8 cellular contexts compared by ENCODE assay signal in genomic region chr20:23668477-23668951, GRCh38. TPM values are rescaled to one million over a fixed set of nuclear protein-coding genes. Genes with fewer than 3 reads are reported as not detected.
A peak's percentile ranks its signal among the peaks of the same experiment; 100 is the strongest.
DNase-seq lines count a peak whose midpoint lies in the region; ATAC-seq and TF ChIP-seq lines count a peak whose summit lies in the region.

No MANE protein-coding gene starts in this region.

- DNase-seq in AG09319 (ENCODE audit: extremely low read depth, low read depth) (no peak), NCI-H226 (peak; percentile 8), foreskin fibroblast (peak in 1 of 2 donors; percentile 80), occipital lobe (lab: John Stamatoyannopoulos, UW) (peak; percentile 31), NCI-H1048 (lab: John Stamatoyannopoulos, UW) (no peak)
- DNase-seq in activated CD8-positive, alpha-beta T cell treated with anti-CD3 and anti-CD28 coated beads for 36 hours = peak; percentile 61

- H3K36me3 Mint-ChIP-seq in activated CD8-positive, alpha-beta T cell treated with anti-CD3 and anti-CD28 coated beads for 36 hours (ENCODE audit: low read depth) = no peaks in the 10 kb centered on the region

- no peaks in the 10 kb centered on the region for H3K27me3 Mint-ChIP-seq in activated CD8-positive, alpha-beta T cell treated with anti-CD3 and anti-CD28 coated beads for 36 hours

- POLR2A ChIA-PET in activated CD8-positive, alpha-beta T cell treated with anti-CD3 and anti-CD28 coated beads for 36 hours (lab: Charles Lee) = interaction anchor here (0.9 kb wide), 1 partner anchor 271 kb away, joined by 3 read pairs; no protein-coding TSS in a partner anchor

- intact Hi-C loops in activated CD8-positive, alpha-beta T cell treated with anti-CD3 and anti-CD28 coated beads for 36 hours (cut with micrococcal nuclease) = no loop called here

- no peak overlapping the region for H3K4me3 Mint-ChIP-seq in activated CD8-positive, alpha-beta T cell treated with anti-CD3 and anti-CD28 coated beads for 36 hours

- no peaks in the 10 kb centered on the region for H3K9me3 Mint-ChIP-seq in activated CD8-positive, alpha-beta T cell treated with anti-CD3 and anti-CD28 coated beads for 36 hours

- peak; percentile 66 for ATAC-seq in HG02943 (IDR thresholded peaks at IDR 0.05; ENCODE audit: low read depth, unreplicated experiment)
- ATAC-seq in activated CD8-positive, alpha-beta T cell treated with anti-CD3 and anti-CD28 coated beads for 36 hours = peak; percentile 70

- H3K27ac Mint-ChIP-seq in activated CD8-positive, alpha-beta T cell treated with anti-CD3 and anti-CD28 coated beads for 36 hours = no peak overlapping the region

- H3K4me3 ChIP-seq in foreskin fibroblast (ENCODE audit: low read depth in 1 of 2, low read length in 2 of 2) = no peak overlapping the region

- CTCF ChIA-PET in activated CD8-positive, alpha-beta T cell treated with anti-CD3 and anti-CD28 coated beads for 36 hours (lab: Charles Lee) = interaction anchor here (0.8 to 1.3 kb wide), 7 partner anchors 12 to 330 kb away, joined by 3 to 4 read pairs (median 3); no protein-coding TSS in a partner anchor

- H3K4me1 Mint-ChIP-seq in activated CD8-positive, alpha-beta T cell treated with anti-CD3 and anti-CD28 coated beads for 36 hours (ENCODE audit: low read depth) = no peaks in the 10 kb centered on the region

- TF ChIP-seq CTCF in AG09319 (IDR thresholded peaks at IDR 0.05; ENCODE audit: low read depth, low read length) = peak; percentile 77
- peak; percentile 84 for TF ChIP-seq CTCF in GM12874 (IDR thresholded peaks at IDR 0.05; ENCODE audit: insufficient read depth, low read depth, low read length)
- peak; percentile 77 for TF ChIP-seq CTCF in activated CD8-positive, alpha-beta T cell treated with anti-CD3 and anti-CD28 coated beads for 36 hours (IDR thresholded peaks at IDR 0.05)
- peak; percentile 75 for TF ChIP-seq CTCF in foreskin fibroblast (IDR thresholded peaks at IDR 0.05; ENCODE audit: low read depth, low read length)

RNA-seq across cellular contexts. Expression of gene CST4, which starts 20.3 kb away (rescaled TPM):
- not detected for total RNA-seq in activated CD8-positive, alpha-beta T cell treated with anti-CD3 and anti-CD28 coated beads for 36 hours
- not detected for total RNA-seq in occipital lobe

RNA-seq across cellular contexts. Expression of gene CST3, which starts 30.8 kb away (rescaled TPM):
- total RNA-seq in activated CD8-positive, alpha-beta T cell treated with anti-CD3 and anti-CD28 coated beads for 36 hours = 1 to 10 TPM in 1 of 2 experiments, under 1 TPM in 1; 0.72 to 1.2 TPM
- total RNA-seq in occipital lobe = 104 TPM

Comparison
In these comparisons a context has a peak if more than half of its experiments do, and no peak if none do; other contexts are left out.
1. DNase-seq: peak in NCI-H226 (single experiment), activated CD8-positive, alpha-beta T cell treated with anti-CD3 and anti-CD28 coated beads for 36 hours (single experiment) and occipital lobe (single experiment); none in AG09319 (single experiment) and NCI-H1048 (single experiment).
2. RNA of gene CST3, which starts 30.8 kb away (total RNA-seq): 104 TPM in occipital lobe (single experiment); 0.72 to 1.2 TPM in activated CD8-positive, alpha-beta T cell treated with anti-CD3 and anti-CD28 coated beads for 36 hours; every median in the first group is over 10 times any median in the second.
3. Peak in every context shown above with its lines, with median percentiles within 50 percentile points of each other: CTCF ChIP-seq.